ENCODE assay signal across 8 cellular contexts in the genomic region with DNA sequence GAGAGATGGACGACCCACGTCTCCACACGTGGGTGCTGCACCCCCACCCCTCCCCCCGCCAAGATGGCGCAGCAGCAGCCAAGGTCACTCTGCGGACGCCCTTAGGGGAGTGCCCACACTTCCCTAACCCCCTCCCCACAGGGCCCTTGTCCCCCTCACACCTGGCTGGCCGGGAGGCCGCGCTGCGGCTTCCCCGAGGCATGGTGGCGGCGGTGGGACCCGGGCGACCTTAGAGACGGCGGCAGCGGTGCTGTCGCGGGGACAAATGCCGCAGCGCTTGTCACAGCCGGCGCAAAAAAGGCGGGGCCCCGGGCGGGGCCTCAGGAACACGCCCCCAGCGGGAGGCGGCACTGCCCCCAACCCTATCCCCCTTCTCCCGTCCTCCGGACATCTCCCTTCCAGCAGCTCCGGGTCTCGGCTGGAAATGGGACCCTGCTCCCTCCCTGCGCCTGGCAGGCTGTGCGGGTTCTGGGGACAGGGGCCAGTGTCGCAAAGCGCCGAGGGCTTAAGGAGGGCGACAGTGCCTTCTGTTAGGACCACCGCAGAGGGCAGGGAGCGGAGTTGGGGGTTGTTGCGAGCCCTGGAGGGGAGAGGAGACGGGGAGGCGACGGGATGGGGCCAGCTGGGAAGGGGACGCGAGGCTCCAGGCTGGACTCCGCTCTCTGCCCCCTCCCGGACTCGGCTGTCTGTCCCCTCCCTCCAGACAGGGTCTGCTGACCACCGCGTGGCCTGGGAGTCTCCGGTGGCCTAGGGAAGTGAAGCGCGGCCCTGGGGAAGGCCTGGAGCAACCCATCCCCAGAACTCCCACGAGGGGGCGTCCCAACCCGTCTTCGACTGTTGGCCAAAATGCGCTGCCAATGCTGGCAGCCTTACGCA.
DNase-seq lines count a peak whose midpoint lies in the region; ATAC-seq lines count a peak whose summit lies in the region.

A gene (minus strand): TSS at position 300 of the 876 bp plus-strand sequence. CDS start 98 bp downstream, at position 202.

- peak; percentile 75 to 81 for ATAC-seq in activated CD4-positive, CD25-positive, alpha-beta regulatory T cell treated with anti-CD3 and anti-CD28 coated beads, Interleukin-2, amount 50 U/mL, for 24 hours
- no peak for ATAC-seq in HG02588 (IDR thresholded peaks at IDR 0.05; ENCODE audit: unreplicated experiment)

- DNase-seq in DMS153 treated with DMSO at 0.1 percent for 48 hours (lab: John Stamatoyannopoulos, UW; ENCODE audit: unreplicated experiment) (peak; percentile 24), HCEC 1CT (peak; percentile 67), NCI-H2227 treated with DMSO at 0.1 percent for 48 hours (lab: John Stamatoyannopoulos, UW) (peak; percentile 50), cerebellar cortex (ENCODE audit: low spot score) (peak; percentile 78), kidney tubule cell (ENCODE audit: low spot score) (peak; percentile 70)
- peak; percentile 88 for DNase-seq in stimulated activated CD4-positive, alpha-beta T cell treated with anti-CD3 and anti-CD28 coated beads, Interleukin-15, amount 100 ng/mL, for 24 hours

Comparison
In these comparisons a context has a peak if more than half of its experiments do, and no peak if none do; other contexts are left out.
1. DNase-seq: peak in every context shown above with its lines; median percentile 88 in stimulated activated CD4-positive, alpha-beta T cell treated with anti-CD3 and anti-CD28 coated beads, Interleukin-15, amount 100 ng/mL, for 24 hours; 78 in cerebellar cortex; 70 in kidney tubule cell; 67 in HCEC 1CT; 50 in NCI-H2227 treated with DMSO at 0.1 percent for 48 hours; 24 in DMS153 treated with DMSO at 0.1 percent for 48 hours.